In the genomic region with DNA sequence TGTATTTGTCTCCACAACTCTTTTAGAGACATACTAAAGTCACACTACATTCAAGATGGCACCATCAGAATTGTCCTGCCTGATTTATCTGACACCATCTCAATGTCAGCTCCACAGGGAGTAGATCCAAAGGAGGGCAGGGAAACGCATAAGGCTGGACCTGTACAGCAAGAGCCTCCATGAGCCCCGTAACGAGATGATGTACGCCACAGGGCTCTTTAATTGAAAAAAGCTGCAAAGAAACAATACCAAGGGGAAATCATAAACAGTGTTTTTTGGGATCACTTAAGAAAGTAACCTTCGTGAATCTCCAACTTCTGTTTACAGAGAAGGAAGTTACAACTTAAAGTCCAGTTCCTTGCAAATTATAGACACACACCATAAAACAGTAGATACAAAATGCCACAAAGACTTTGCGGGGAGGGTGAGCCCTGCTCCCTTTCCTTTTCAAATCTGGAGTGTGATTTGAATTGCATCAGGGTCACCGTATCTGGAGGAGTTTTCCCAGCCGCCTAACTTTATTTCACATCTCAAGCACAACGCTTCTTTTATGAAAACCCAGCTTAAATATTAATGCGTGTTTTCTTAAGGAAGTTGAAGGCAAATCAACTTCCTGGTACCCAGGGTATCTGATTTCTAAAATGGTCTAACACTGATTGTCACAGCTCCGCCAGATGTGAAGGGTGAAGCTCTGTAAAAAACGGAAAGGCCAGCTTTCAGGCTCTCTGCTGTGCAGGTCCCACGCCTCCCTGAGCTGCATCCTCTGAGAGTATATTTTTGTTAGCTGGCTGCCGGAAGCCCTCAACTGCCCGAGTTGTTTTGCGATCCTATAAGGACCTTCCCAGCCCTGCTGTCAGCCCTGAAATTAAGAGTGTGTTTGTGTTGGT, we compare ENCODE assay signal across 1 cellular context.
A peak's percentile ranks its signal among the peaks of the same experiment; 100 is the strongest.
TF ChIP-seq lines count a peak whose summit lies in the region.

No MANE protein-coding gene starts in this region.

TF ChIP-seq in GM12878, 131 proteins besides CTCF, POLR2A, EP300 and RAD21 (continued from another document):
- TF ChIP-seq, protein P1, sequence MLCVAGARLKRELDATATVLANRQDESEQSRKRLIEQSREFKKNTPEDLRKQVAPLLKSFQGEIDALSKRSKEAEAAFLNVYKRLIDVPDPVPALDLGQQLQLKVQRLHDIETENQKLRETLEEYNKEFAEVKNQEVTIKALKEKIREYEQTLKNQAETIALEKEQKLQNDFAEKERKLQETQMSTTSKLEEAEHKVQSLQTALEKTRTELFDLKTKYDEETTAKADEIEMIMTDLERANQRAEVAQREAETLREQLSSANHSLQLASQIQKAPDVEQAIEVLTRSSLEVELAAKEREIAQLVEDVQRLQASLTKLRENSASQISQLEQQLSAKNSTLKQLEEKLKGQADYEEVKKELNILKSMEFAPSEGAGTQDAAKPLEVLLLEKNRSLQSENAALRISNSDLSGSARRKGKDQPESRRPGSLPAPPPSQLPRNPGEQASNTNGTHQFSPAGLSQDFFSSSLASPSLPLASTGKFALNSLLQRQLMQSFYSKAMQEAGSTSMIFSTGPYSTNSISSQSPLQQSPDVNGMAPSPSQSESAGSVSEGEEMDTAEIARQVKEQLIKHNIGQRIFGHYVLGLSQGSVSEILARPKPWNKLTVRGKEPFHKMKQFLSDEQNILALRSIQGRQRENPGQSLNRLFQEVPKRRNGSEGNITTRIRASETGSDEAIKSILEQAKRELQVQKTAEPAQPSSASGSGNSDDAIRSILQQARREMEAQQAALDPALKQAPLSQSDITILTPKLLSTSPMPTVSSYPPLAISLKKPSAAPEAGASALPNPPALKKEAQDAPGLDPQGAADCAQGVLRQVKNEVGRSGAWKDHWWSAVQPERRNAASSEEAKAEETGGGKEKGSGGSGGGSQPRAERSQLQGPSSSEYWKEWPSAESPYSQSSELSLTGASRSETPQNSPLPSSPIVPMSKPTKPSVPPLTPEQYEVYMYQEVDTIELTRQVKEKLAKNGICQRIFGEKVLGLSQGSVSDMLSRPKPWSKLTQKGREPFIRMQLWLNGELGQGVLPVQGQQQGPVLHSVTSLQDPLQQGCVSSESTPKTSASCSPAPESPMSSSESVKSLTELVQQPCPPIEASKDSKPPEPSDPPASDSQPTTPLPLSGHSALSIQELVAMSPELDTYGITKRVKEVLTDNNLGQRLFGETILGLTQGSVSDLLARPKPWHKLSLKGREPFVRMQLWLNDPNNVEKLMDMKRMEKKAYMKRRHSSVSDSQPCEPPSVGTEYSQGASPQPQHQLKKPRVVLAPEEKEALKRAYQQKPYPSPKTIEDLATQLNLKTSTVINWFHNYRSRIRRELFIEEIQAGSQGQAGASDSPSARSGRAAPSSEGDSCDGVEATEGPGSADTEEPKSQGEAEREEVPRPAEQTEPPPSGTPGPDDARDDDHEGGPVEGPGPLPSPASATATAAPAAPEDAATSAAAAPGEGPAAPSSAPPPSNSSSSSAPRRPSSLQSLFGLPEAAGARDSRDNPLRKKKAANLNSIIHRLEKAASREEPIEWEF (IDR thresholded peaks at IDR 0.05; ENCODE audit: insufficient replicate concordance, low read depth, low read length): peak; percentile 64
- TF ChIP-seq MXI1 (IDR thresholded peaks at IDR 0.05; ENCODE audit: low read depth, low read length) (peak; percentile 83), YY1 (IDR thresholded peaks at IDR 0.05; ENCODE audit: low read depth, low read length) (peak; percentile 45; the same call in 1 of the 2 replicates), NFIC (IDR thresholded peaks at IDR 0.05; ENCODE audit: low read depth, low read length) (0 out of 2 replicates have a peak, but pooled peaks have one; percentile 22), DPF2 (IDR thresholded peaks at IDR 0.05) (no peak), SMC3 (IDR thresholded peaks at IDR 0.05; ENCODE audit: borderline replicate concordance, low read length) (peak; percentile 22; the same call in 1 of the 2 replicates), ATF7 (IDR thresholded peaks at IDR 0.05; ENCODE audit: low read depth) (peak; percentile 46; the same call in 1 of the 2 replicates)
- TF ChIP-seq, protein P2, sequence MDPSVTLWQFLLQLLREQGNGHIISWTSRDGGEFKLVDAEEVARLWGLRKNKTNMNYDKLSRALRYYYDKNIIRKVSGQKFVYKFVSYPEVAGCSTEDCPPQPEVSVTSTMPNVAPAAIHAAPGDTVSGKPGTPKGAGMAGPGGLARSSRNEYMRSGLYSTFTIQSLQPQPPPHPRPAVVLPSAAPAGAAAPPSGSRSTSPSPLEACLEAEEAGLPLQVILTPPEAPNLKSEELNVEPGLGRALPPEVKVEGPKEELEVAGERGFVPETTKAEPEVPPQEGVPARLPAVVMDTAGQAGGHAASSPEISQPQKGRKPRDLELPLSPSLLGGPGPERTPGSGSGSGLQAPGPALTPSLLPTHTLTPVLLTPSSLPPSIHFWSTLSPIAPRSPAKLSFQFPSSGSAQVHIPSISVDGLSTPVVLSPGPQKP (IDR thresholded peaks at IDR 0.05; ENCODE audit: low read depth, low read length): 0 out of 2 replicates have a peak, but pooled peaks have one; percentile 30
